22 cellular contexts compared by ENCODE assay signal in genomic region chr12:103100226-103100866, GRCh38.
"Had no signal": no experiment of that assay in that cellular context is flagged by ENCODE, and none has a peak within 500 bp of the region (broad histone marks: within the 10 kb centered on the region; RNA-seq: fewer than 3 reads in every experiment).

No MANE protein-coding gene starts in this region.

- H3K4me1 ChIP-seq: prostate gland, sigmoid colon, testis, tibial artery had no signal

- H3K4me1 Mint-ChIP-seq: mesothelial cell of epicardium, naive B cell had no signal

- H3K4me3 Mint-ChIP-seq: effector memory CD8-positive, alpha-beta T cell; mesothelial cell of epicardium; naive B cell; natural killer cell treated with Interleukin-12 subunit alpha and Interleukin-12 subunit beta and Interleukin-15 and Interleukin-18, amount 100 ng/mL, for 72 hours; neural crest cell; stimulated activated memory B cell treated with anti-CD40 and anti-IgM and Interleukin-4, amounts not matched to agents 10 μg/mL and 1 μg/mL and 100 μg/mL, for 72 hours; type B pancreatic cell had no signal

- ATAC-seq: effector memory CD8-positive, alpha-beta T cell; left lobe of liver; mucosa of descending colon; natural killer cell treated with Interleukin-12 subunit alpha and Interleukin-12 subunit beta and Interleukin-15 and Interleukin-18, amount 100 ng/mL, for 72 hours; right cardiac atrium; stimulated activated memory B cell treated with anti-CD40 and anti-IgM and Interleukin-4, amounts not matched to agents 10 μg/mL and 1 μg/mL and 100 μg/mL, for 72 hours; stimulated activated naive CD8-positive, alpha-beta T cell treated with anti-CD3 and anti-CD28 coated beads, Interleukin-15, Interleukin-2, amounts not matched to agents 100 U/mL and 50 U/mL, for 24 hours had no signal

- H3K9me3 ChIP-seq: mucosa of descending colon, prostate gland, sigmoid colon, testis, tibial artery had no signal

- H3K4me3 ChIP-seq: mucosa of descending colon, prostate gland, sigmoid colon, testis, tibial artery had no signal

- H3K27ac Mint-ChIP-seq: effector memory CD8-positive, alpha-beta T cell; mesothelial cell of epicardium; naive B cell; natural killer cell treated with Interleukin-12 subunit alpha and Interleukin-12 subunit beta and Interleukin-15 and Interleukin-18, amount 100 ng/mL, for 72 hours; stimulated activated memory B cell treated with anti-CD40 and anti-IgM and Interleukin-4, amounts not matched to agents 10 μg/mL and 1 μg/mL and 100 μg/mL, for 72 hours; type B pancreatic cell had no signal

- H3K36me3 Mint-ChIP-seq: mesothelial cell of epicardium; naive B cell; natural killer cell treated with Interleukin-12 subunit alpha and Interleukin-12 subunit beta and Interleukin-15 and Interleukin-18, amount 100 ng/mL, for 72 hours; stimulated activated memory B cell treated with anti-CD40 and anti-IgM and Interleukin-4, amounts not matched to agents 10 μg/mL and 1 μg/mL and 100 μg/mL, for 72 hours; type B pancreatic cell had no signal

- H3K27me3 ChIP-seq: sigmoid colon, testis, tibial artery had no signal

- H3K27ac ChIP-seq: prostate gland, sigmoid colon, testis, tibial artery had no signal

- H3K27me3 Mint-ChIP-seq: natural killer cell treated with Interleukin-12 subunit alpha and Interleukin-12 subunit beta and Interleukin-15 and Interleukin-18, amount 100 ng/mL, for 72 hours had no signal

- FAIRE-seq: frontal cortex, keratinocyte had no signal

- H3K9me3 Mint-ChIP-seq: stimulated activated memory B cell treated with anti-CD40 and anti-IgM and Interleukin-4, amounts not matched to agents 10 μg/mL and 1 μg/mL and 100 μg/mL, for 72 hours; type B pancreatic cell had no signal

- H3K36me3 ChIP-seq: prostate gland, sigmoid colon, tibial artery had no signal

- DNase-seq: cortex of kidney; effector memory CD8-positive, alpha-beta T cell; mesenchymal stem cell; mucosa of descending colon; naive B cell; nucleus accumbens; sigmoid colon; stimulated activated CD4-positive, alpha-beta T cell treated with anti-CD3 and anti-CD28 coated beads, Interleukin-4, amount 100 ng/mL, for 4 hours; stimulated activated naive CD8-positive, alpha-beta T cell treated with anti-CD3 and anti-CD28 coated beads, Interleukin-15, Interleukin-2, amounts not matched to agents 100 U/mL and 50 U/mL, for 24 hours; substantia nigra; testis; tibial artery had no signal
